In genomic region chr17:7306911-7307685, GRCh38 we compare ENCODE assay signal across 8 cellular contexts. TPM values are rescaled to one million over a fixed set of nuclear protein-coding genes. Genes with fewer than 3 reads are reported as not detected.
DNase-seq lines count a peak whose midpoint lies in the region; ATAC-seq and TF ChIP-seq lines count a peak whose summit lies in the region.

Gene EIF5A (plus strand): TSS chr17:7307628. CDS start chr17:7309636, 2,008 bp downstream.

- H3K9me3 Mint-ChIP-seq in T-helper 1 cell treated with Interleukin-12 subunit alpha and Interleukin-12 subunit beta and Interleukin-4 antibody, amounts not matched to agents 30 μg/mL and 1 μg/mL, for 36 hours, result no peaks in the 10 kb centered on the region

- no peaks in the 10 kb centered on the region for H3K27me3 ChIP-seq in heart right ventricle
- H3K27me3 ChIP-seq in upper lobe of right lung, result no peaks in the 10 kb centered on the region

- ATAC-seq in HG02870 (IDR thresholded peaks at IDR 0.05; ENCODE audit: unreplicated experiment) (peak; percentile 68), heart right ventricle (peak; percentile 91 to 97 (median 95)), upper lobe of right lung (peak; percentile 92)

- intact Hi-C loops in heart right ventricle (cut with DNase I), result loop anchor here in 5 of 10 donors (1.0 to 10.0 kb wide), 7 partner anchors 22 to 265 kb away; partner anchors contain the start of genes GABARAP (in 2 of the 5), CLDN7 (in 1 of the 5), NEURL4 (in 1 of the 5) and SLC16A11 (in 1 of the 5)
- intact Hi-C loops in posterior vena cava (cut with DNase I), result no loop called here
- intact Hi-C loops in upper lobe of right lung (cut with DNase I), result no loop called here

- peaks cover 4% of the 10 kb centered on the region for H3K27me3 Mint-ChIP-seq in T-helper 1 cell treated with Interleukin-12 subunit alpha and Interleukin-12 subunit beta and Interleukin-4 antibody, amounts not matched to agents 30 μg/mL and 1 μg/mL, for 36 hours (ENCODE audit: low read depth)

- peak within 1 kb of the TSS; percentile 96 for H3K4me3 Mint-ChIP-seq in T-helper 1 cell treated with Interleukin-12 subunit alpha and Interleukin-12 subunit beta and Interleukin-4 antibody, amounts not matched to agents 30 μg/mL and 1 μg/mL, for 36 hours

- H3K36me3 ChIP-seq in heart right ventricle (peaks cover 0 to 29% (median 24%) of the 10 kb centered on the region in 9 donors), upper lobe of right lung (peaks cover 30% of the 10 kb centered on the region)

- WGBS in heart right ventricle, 2 donors, result 0 to 1% methylated on average over 58 to 64 of the region's 64 CpGs

- DNase-seq in GM13976 (ENCODE audit: low spot score), result peak; percentile 97
- peak; percentile 100 for DNase-seq in NCI-H1694 (lab: John Stamatoyannopoulos, UW)
- DNase-seq in amniotic stem cell (lab: John Stamatoyannopoulos, UW), result peak; percentile 100
- DNase-seq in heart right ventricle, result peak; percentile 100
- peak; percentile 100 for DNase-seq in posterior vena cava (ENCODE audit: low spot score)
- peak; percentile 100 for DNase-seq in upper lobe of right lung

- no peaks in the 10 kb centered on the region for H3K9me3 ChIP-seq in heart right ventricle
- H3K9me3 ChIP-seq in upper lobe of right lung, result no peaks in the 10 kb centered on the region

- H3K4me1 Mint-ChIP-seq in T-helper 1 cell treated with Interleukin-12 subunit alpha and Interleukin-12 subunit beta and Interleukin-4 antibody, amounts not matched to agents 30 μg/mL and 1 μg/mL, for 36 hours (ENCODE audit: low read depth), result peaks cover 38% of the 10 kb centered on the region

- peaks cover 34% of the 10 kb centered on the region for H3K36me3 Mint-ChIP-seq in T-helper 1 cell treated with Interleukin-12 subunit alpha and Interleukin-12 subunit beta and Interleukin-4 antibody, amounts not matched to agents 30 μg/mL and 1 μg/mL, for 36 hours (ENCODE audit: low read depth)

- H3K4me3 ChIP-seq in heart right ventricle (peak within 1 kb of the TSS; percentile 76 to 98 (median 91)), upper lobe of right lung (peak within 1 kb of the TSS; percentile 92)

- H3K27ac ChIP-seq in heart right ventricle (peak within 1 kb of the TSS; percentile 87 to 100 (median 98)), upper lobe of right lung (peak within 1 kb of the TSS; percentile 93)

- in situ Hi-C loops in GM13976 (cut with MboI; ENCODE audit: low sequenced_read_pairs, unreplicated experiment), result no loop called here

- H3K27ac Mint-ChIP-seq in T-helper 1 cell treated with Interleukin-12 subunit alpha and Interleukin-12 subunit beta and Interleukin-4 antibody, amounts not matched to agents 30 μg/mL and 1 μg/mL, for 36 hours, result peak within 1 kb of the TSS; percentile 100

- TF ChIP-seq CTCF in GM13976 (IDR thresholded peaks at IDR 0.05; ENCODE audit: borderline replicate concordance, control extremely low read depth, extremely low read depth, insufficient read depth, missing control alignments) (no peak), heart right ventricle (IDR thresholded peaks at IDR 0.05) (no peak), upper lobe of right lung (IDR thresholded peaks at IDR 0.05) (no peak)

- peaks cover 0 to 43% (median 29%) of the 10 kb centered on the region in 9 donors for H3K4me1 ChIP-seq in heart right ventricle
- peaks cover 22% of the 10 kb centered on the region for H3K4me1 ChIP-seq in upper lobe of right lung

RNA-seq across cellular contexts. Expression of gene EIF5A, which starts in this region (rescaled TPM):
- total RNA-seq in heart right ventricle, result 100 to 1,000 TPM; 197 to 444 (median 248) TPM
- 100 to 1,000 TPM; 457 to 716 TPM for polyA plus RNA-seq in heart right ventricle
- total RNA-seq in posterior vena cava, result 100 to 1,000 TPM; 275 to 328 TPM
- total RNA-seq in upper lobe of right lung, result 241 TPM

Comparison
In these comparisons a context has a peak if more than half of its experiments do, and no peak if none do; other contexts are left out.
1. Peak in every context shown above with its lines: DNase-seq, ATAC-seq, H3K4me3 ChIP-seq and H3K27ac ChIP-seq.